ENCODE assay signal across 14 cellular contexts in genomic region chr12:75933136-75933535, GRCh38.
A peak's percentile ranks its signal among the peaks of the same experiment; 100 is the strongest.
DNase-seq lines count a peak whose midpoint lies in the region; ATAC-seq and TF ChIP-seq lines count a peak whose summit lies in the region.
"Had no signal": no experiment of that assay in that cellular context is flagged by ENCODE, and none has a peak within 500 bp of the region (broad histone marks: within the 10 kb centered on the region; RNA-seq: fewer than 3 reads in every experiment).

No MANE protein-coding gene starts in this region.

- no peak for TF ChIP-seq EP300 in esophagus muscularis mucosa (IDR thresholded peaks at IDR 0.05)

- no peak for TF ChIP-seq POLR2A in esophagus muscularis mucosa (IDR thresholded peaks at IDR 0.05; ENCODE audit: low read depth)

- peaks cover 0 to 12% (median 7%) of the 10 kb centered on the region in 4 donors for H3K4me1 ChIP-seq in esophagus muscularis mucosa

- no peak for ATAC-seq in GM21723 (IDR thresholded peaks at IDR 0.05; ENCODE audit: unreplicated experiment)

- intact Hi-C loops in esophagus muscularis mucosa (cut with DNase I), result no loop called here

- no peak overlapping the region for H3K27ac ChIP-seq in esophagus muscularis mucosa (replicated peaks in 1 of 4)

- 89% methylated on average over 4 of the region's 4 CpGs for WGBS in esophagus muscularis mucosa

- no peaks in the 10 kb centered on the region for H3K27me3 ChIP-seq in esophagus muscularis mucosa
- H3K27me3 ChIP-seq: right atrium auricular region, upper lobe of left lung had no signal

- H3K36me3 ChIP-seq in esophagus muscularis mucosa, result no peaks in the 10 kb centered on the region
- H3K36me3 ChIP-seq: heart right ventricle, right atrium auricular region, upper lobe of left lung had no signal

- H3K4me3 ChIP-seq in esophagus muscularis mucosa, result no peak overlapping the region
- no peak overlapping the region for H3K4me3 ChIP-seq in skeletal muscle cell (ENCODE audit: low read depth, low read length)
- H3K4me3 ChIP-seq: heart right ventricle, right atrium auricular region, upper lobe of left lung had no signal

- DNase-seq in HCEC 1CT (peak; percentile 93), RPMI7951 (ENCODE audit: low read depth) (peak; percentile 86), esophagus muscularis mucosa (ENCODE audit: extremely low spot score) (peak; percentile 14), skeletal muscle cell (ENCODE audit: low read depth) (peak; percentile 85), KG1 (lab: John Stamatoyannopoulos, UW) (no peak), SIG-M5 treated with dmso at 0.1 percent for 504 hours (lab: John Stamatoyannopoulos, UW; ENCODE audit: unreplicated experiment) (no peak)
- no peak for DNase-seq in stimulated activated CD4-positive, alpha-beta T cell treated with anti-CD3 and anti-CD28 coated beads, Interleukin-4, amount 100 ng/mL, for 4 hours
- DNase-seq: DMS79, heart right ventricle, midbrain, NCI-H1417, upper lobe of left lung had no signal

- TF ChIP-seq CTCF in esophagus muscularis mucosa (IDR thresholded peaks at IDR 0.05), result no peak

- H3K9me3 ChIP-seq in esophagus muscularis mucosa, result no peaks in the 10 kb centered on the region
- H3K9me3 ChIP-seq: heart right ventricle, right atrium auricular region, upper lobe of left lung had no signal

Comparison
In these comparisons a context has a peak if more than half of its experiments do, and no peak if none do; other contexts are left out.
1. DNase-seq: peak in HCEC 1CT (single experiment), RPMI7951 (single experiment), esophagus muscularis mucosa (single experiment) and skeletal muscle cell (single experiment); none in KG1 (single experiment), SIG-M5 treated with dmso at 0.1 percent for 504 hours (single experiment) and stimulated activated CD4-positive, alpha-beta T cell treated with anti-CD3 and anti-CD28 coated beads, Interleukin-4, amount 100 ng/mL, for 4 hours (0 of 2).